ENCODE assay signal across 9 cellular contexts in the genomic region with DNA sequence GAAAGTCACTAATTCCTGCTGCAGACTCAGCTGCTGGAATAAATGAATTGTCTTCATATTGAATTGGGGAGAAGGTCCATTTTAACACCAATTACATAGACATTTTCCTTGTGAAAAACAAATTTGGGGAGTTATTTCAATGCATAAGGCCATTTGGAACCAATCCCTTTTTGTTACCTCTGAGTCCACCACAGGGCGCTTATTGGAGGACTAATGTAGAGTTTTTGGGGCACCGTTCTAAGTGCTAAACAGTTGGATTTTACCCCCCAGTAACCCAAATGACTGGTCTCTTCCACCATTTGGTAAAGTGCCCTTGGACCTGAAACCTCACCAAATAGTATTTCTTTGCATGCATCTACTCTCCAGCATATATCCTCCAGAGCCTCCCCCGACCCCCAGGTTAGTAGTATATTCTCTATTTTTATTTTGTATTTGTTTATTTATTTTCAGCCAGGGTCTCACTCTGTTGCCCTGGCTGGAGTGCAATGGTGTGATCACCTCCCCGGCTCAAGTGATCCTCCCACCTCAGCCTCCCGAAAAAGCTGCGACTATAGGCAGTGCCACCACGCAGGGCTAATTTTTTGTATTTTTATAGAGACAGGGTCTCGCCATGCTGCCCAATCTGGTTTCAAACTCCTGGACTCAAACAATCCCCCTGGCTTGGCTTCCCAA. TPM values are rescaled to one million over a fixed set of nuclear protein-coding genes. Genes with fewer than 3 reads are reported as not detected.
DNase-seq lines count a peak whose midpoint lies in the region; ATAC-seq and TF ChIP-seq lines count a peak whose summit lies in the region.
"Had no signal": no experiment of that assay in that cellular context is flagged by ENCODE, and none has a peak within 500 bp of the region (broad histone marks: within the 10 kb centered on the region; RNA-seq: fewer than 3 reads in every experiment).

No MANE protein-coding gene starts in this region.

- H3K36me3 ChIP-seq in fibroblast of lung (ENCODE audit: control insufficient read depth, insufficient read depth, low read length): no peaks in the 10 kb centered on the region

- peak overlapping the region; percentile 94 for H3K27ac ChIP-seq in fibroblast of lung (ENCODE audit: insufficient read depth, low read length)

- peaks cover 3% of the 10 kb centered on the region for H3K79me2 ChIP-seq in fibroblast of lung (ENCODE audit: control insufficient read depth, insufficient read depth, low read length)

- H3K27me3 Mint-ChIP-seq in T-helper 1 cell treated with Interleukin-12 subunit alpha and Interleukin-12 subunit beta and Interleukin-4 antibody, amounts not matched to agents 30 μg/mL and 1 μg/mL, for 36 hours (ENCODE audit: low read depth): no peaks in the 10 kb centered on the region
- H3K27me3 Mint-ChIP-seq in T-helper 17 cell: no peaks in the 10 kb centered on the region
- H3K27me3 Mint-ChIP-seq in stimulated activated naive B cell treated with anti-CD40 and anti-IgM and Interleukin-4, amounts not matched to agents 10 μg/mL and 1 μg/mL and 100 μg/mL, for 72 hours: no peaks in the 10 kb centered on the region

- no peaks in the 10 kb centered on the region for H3K9me3 Mint-ChIP-seq in T-helper 1 cell treated with Interleukin-12 subunit alpha and Interleukin-12 subunit beta and Interleukin-4 antibody, amounts not matched to agents 30 μg/mL and 1 μg/mL, for 36 hours
- no peaks in the 10 kb centered on the region for H3K9me3 Mint-ChIP-seq in stimulated activated naive B cell treated with anti-CD40 and anti-IgM and Interleukin-4, amounts not matched to agents 10 μg/mL and 1 μg/mL and 100 μg/mL, for 72 hours

- no peaks in the 10 kb centered on the region for H3K27me3 ChIP-seq in fibroblast of lung (ENCODE audit: control insufficient read depth, insufficient read depth, low read length)

- no peak overlapping the region for H3K9ac ChIP-seq in fibroblast of lung (ENCODE audit: insufficient read depth, low read length)

- no peak for ATAC-seq in T-helper 17 cell
- ATAC-seq in stimulated activated naive B cell treated with anti-CD40 and anti-IgM and Interleukin-4, amounts not matched to agents 10 μg/mL and 1 μg/mL and 100 μg/mL, for 72 hours (replicated peaks): no peak
- ATAC-seq in GM21619 (IDR thresholded peaks at IDR 0.05; ENCODE audit: unreplicated experiment): no peak
- no peak for ATAC-seq in HG03520 (IDR thresholded peaks at IDR 0.05; ENCODE audit: unreplicated experiment)

- DNase-seq in T-helper 1 cell (no peak), T-helper 17 cell (no peak), fibroblast of lung (ENCODE audit: low read depth in 2 of 2) (no peak), DMS 273 (lab: John Stamatoyannopoulos, UW; ENCODE audit: unreplicated experiment) (no peak)
- DNase-seq in stimulated activated naive B cell treated with anti-CD40 and anti-IgM and Interleukin-4, amounts not matched to agents 10 μg/mL and 1 μg/mL and 100 μg/mL, for 72 hours: no peak
- DNase-seq: NCI-H2227 treated with DMSO at 0.1 percent for 48 hours had no signal

- peak overlapping the region; percentile 94 for H3K4me2 ChIP-seq in fibroblast of lung (ENCODE audit: extremely low read depth, insufficient read depth, low read length)

- H3K4me3 ChIP-seq in fibroblast of lung (replicated peaks in 1 of 4; ENCODE audit: control extremely low read depth in 1 of 4, insufficient read depth in 1 of 4, low read depth in 3 of 4, low read length in 4 of 4): peak overlapping the region in 2 of 4 experiments; percentile 83 to 94

- H3K36me3 Mint-ChIP-seq in T-helper 1 cell treated with Interleukin-12 subunit alpha and Interleukin-12 subunit beta and Interleukin-4 antibody, amounts not matched to agents 30 μg/mL and 1 μg/mL, for 36 hours (ENCODE audit: low read depth): peaks cover 15% of the 10 kb centered on the region
- no peaks in the 10 kb centered on the region for H3K36me3 Mint-ChIP-seq in T-helper 17 cell (ENCODE audit: low read depth)
- H3K36me3 Mint-ChIP-seq in stimulated activated naive B cell treated with anti-CD40 and anti-IgM and Interleukin-4, amounts not matched to agents 10 μg/mL and 1 μg/mL and 100 μg/mL, for 72 hours: peaks cover 3 to 6% of the 10 kb centered on the region in 2 donors

- H3K4me1 ChIP-seq in fibroblast of lung (ENCODE audit: control insufficient read depth, extremely low read depth, insufficient read depth, low read length): peaks cover 14% of the 10 kb centered on the region

- no peaks in the 10 kb centered on the region for H4K20me1 ChIP-seq in fibroblast of lung (ENCODE audit: control insufficient read depth, extremely low read depth, insufficient read depth, low read length)

- no peak overlapping the region for H2AFZ ChIP-seq in fibroblast of lung (ENCODE audit: low read length)

- no peaks in the 10 kb centered on the region for H3K9me3 ChIP-seq in T-helper 17 cell (ENCODE audit: control insufficient read depth, low read length, poor library complexity, severe bottlenecking)
- no peaks in the 10 kb centered on the region for H3K9me3 ChIP-seq in fibroblast of lung (ENCODE audit: control insufficient read depth, insufficient read depth, low read depth, low read length)

- peak overlapping the region; percentile 98 for H3K4me3 Mint-ChIP-seq in T-helper 1 cell treated with Interleukin-12 subunit alpha and Interleukin-12 subunit beta and Interleukin-4 antibody, amounts not matched to agents 30 μg/mL and 1 μg/mL, for 36 hours
- H3K4me3 Mint-ChIP-seq in T-helper 17 cell: peak overlapping the region; percentile 98
- H3K4me3 Mint-ChIP-seq in stimulated activated naive B cell treated with anti-CD40 and anti-IgM and Interleukin-4, amounts not matched to agents 10 μg/mL and 1 μg/mL and 100 μg/mL, for 72 hours: peak overlapping the region; percentile 97

- no peak overlapping the region for H3K27ac Mint-ChIP-seq in T-helper 1 cell treated with Interleukin-12 subunit alpha and Interleukin-12 subunit beta and Interleukin-4 antibody, amounts not matched to agents 30 μg/mL and 1 μg/mL, for 36 hours
- H3K27ac Mint-ChIP-seq in T-helper 17 cell: peak overlapping the region; percentile 99
- H3K27ac Mint-ChIP-seq in stimulated activated naive B cell treated with anti-CD40 and anti-IgM and Interleukin-4, amounts not matched to agents 10 μg/mL and 1 μg/mL and 100 μg/mL, for 72 hours: no peak overlapping the region

- TF ChIP-seq CTCF in fibroblast of lung (conservative IDR thresholded peaks at IDR 0.05 in 1 of 2, IDR thresholded peaks at IDR 0.05 in 1 of 2; ENCODE audit: low read depth in 1 of 2, low read length in 2 of 2): no peak

- H3K4me1 Mint-ChIP-seq in T-helper 1 cell treated with Interleukin-12 subunit alpha and Interleukin-12 subunit beta and Interleukin-4 antibody, amounts not matched to agents 30 μg/mL and 1 μg/mL, for 36 hours (ENCODE audit: low read depth): peaks cover 47% of the 10 kb centered on the region
- peaks cover 48% of the 10 kb centered on the region for H3K4me1 Mint-ChIP-seq in T-helper 17 cell
- H3K4me1 Mint-ChIP-seq in stimulated activated naive B cell treated with anti-CD40 and anti-IgM and Interleukin-4, amounts not matched to agents 10 μg/mL and 1 μg/mL and 100 μg/mL, for 72 hours: peaks cover 35 to 66% of the 10 kb centered on the region in 2 donors

RNA-seq across cellular contexts. Expression of a gene that starts 1.6 kb away (rescaled TPM):
- 10 to 100 TPM; 15.8 to 30.0 TPM for total RNA-seq in T-helper 17 cell
- 6.3 and 7.2 TPM in 2 replicates for total RNA-seq in fibroblast of lung
- polyA plus RNA-seq in fibroblast of lung: 11.8 and 16.6 TPM in 2 replicates
- 5.9 and 8.2 TPM in 2 replicates for polyA plus RNA-seq in fibroblast of lung (2012)
- 9.5 and 11.0 TPM in 2 replicates for polyA minus RNA-seq in fibroblast of lung (ENCODE audit: low replicate concordance)

RNA-seq across cellular contexts. Expression of a gene that starts 3.1 kb away (rescaled TPM):
- total RNA-seq in T-helper 17 cell: 10 to 100 TPM; 19.0 to 31.6 TPM
- total RNA-seq in fibroblast of lung: 9.2 and 17.3 TPM in 2 replicates
- 10.1 and 11.7 TPM in 2 replicates for polyA plus RNA-seq in fibroblast of lung
- 10.4 and 14.0 TPM in 2 replicates for polyA plus RNA-seq in fibroblast of lung (2012)
- 38.7 and 54.7 TPM in 2 replicates for polyA minus RNA-seq in fibroblast of lung (ENCODE audit: low replicate concordance)

RNA-seq across cellular contexts. Expression of a gene that starts 26.6 kb away (rescaled TPM):
- under 1 TPM; 0.42 to 0.57 TPM for total RNA-seq in T-helper 17 cell
- under 0.01 and 0.33 TPM in 2 replicates for total RNA-seq in fibroblast of lung
- 0.07 and 0.10 TPM in 2 replicates for polyA plus RNA-seq in fibroblast of lung
- 0.17 TPM in 1 of 2 replicates, not detected in the other for polyA plus RNA-seq in fibroblast of lung (2012)
- polyA minus RNA-seq in fibroblast of lung (ENCODE audit: low replicate concordance): not detected in 2 replicates

RNA-seq across cellular contexts. Expression of a gene that starts 27.7 kb away (rescaled TPM):
- total RNA-seq in T-helper 17 cell (under 1 TPM in 1 of 2 donors, not detected in 1; 0.15 TPM), fibroblast of lung (under 0.01 and 0.33 TPM in 2 replicates)
- 0.03 and 0.07 TPM in 2 replicates for polyA plus RNA-seq in fibroblast of lung
- polyA plus RNA-seq in fibroblast of lung (2012): 0.53 and 0.71 TPM in 2 replicates
- 0.75 TPM in 1 of 2 replicates, not detected in the other for polyA minus RNA-seq in fibroblast of lung (ENCODE audit: low replicate concordance)

RNA-seq across cellular contexts. Expression of a gene that starts 35.2 kb away (rescaled TPM):
- total RNA-seq in T-helper 17 cell (100 to 1,000 TPM; 108 to 142 TPM), fibroblast of lung (138 and 190 TPM in 2 replicates)
- polyA plus RNA-seq in fibroblast of lung: 201 and 254 TPM in 2 replicates
- 132 and 153 TPM in 2 replicates for polyA plus RNA-seq in fibroblast of lung (2012)
- 215 and 258 TPM in 2 replicates for polyA minus RNA-seq in fibroblast of lung (ENCODE audit: low replicate concordance)
